8 cellular contexts compared by ENCODE assay signal in the genomic region with DNA sequence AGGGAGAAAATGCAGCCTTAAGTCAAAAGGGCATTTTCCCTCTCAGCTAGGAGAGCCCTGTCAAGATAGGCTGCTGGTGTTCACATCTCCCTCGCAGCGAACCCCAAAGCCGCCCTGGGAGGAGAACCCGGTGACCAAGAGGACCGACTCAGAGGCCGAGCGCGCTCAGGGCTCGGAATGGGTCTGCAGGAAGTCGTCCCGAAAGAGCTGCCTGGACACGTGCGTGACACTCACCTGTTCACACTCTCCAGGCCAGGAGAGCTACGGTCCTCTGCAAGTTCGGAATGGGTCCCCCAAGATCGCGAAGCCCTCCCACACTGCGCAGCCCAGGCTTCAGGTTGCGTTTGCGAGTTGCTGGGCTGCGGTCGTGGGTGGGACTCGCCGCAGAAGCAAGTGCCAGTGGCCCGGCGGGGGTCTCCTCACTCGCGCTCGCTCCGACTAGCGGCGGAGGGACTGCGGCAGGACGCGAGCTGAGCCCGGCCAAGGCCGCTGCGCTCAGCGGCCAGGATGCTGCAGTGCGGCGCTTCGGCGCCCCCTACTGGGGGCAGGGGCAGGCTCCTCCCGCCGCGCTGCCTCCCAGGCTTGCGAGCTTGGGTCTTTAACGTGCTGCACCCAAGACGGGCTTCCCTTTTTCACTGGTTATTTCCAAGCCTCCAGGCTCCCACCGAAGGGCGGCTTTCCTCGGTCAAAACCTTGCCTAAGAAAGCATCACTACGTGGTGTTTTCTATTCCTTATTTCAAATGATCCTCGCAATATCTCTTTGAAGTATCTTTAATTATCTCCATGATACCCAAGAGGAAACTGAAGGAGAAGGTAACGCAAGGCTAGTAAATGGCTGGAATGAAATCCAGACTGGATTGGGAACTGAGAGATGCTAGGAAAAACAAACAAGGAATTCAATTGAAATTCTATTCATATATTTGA. TPM values are rescaled to one million over a fixed set of nuclear protein-coding genes. Genes with fewer than 3 reads are reported as not detected.
DNase-seq lines count a peak whose midpoint lies in the region; ATAC-seq and TF ChIP-seq lines count a peak whose summit lies in the region.

A gene with protein sequence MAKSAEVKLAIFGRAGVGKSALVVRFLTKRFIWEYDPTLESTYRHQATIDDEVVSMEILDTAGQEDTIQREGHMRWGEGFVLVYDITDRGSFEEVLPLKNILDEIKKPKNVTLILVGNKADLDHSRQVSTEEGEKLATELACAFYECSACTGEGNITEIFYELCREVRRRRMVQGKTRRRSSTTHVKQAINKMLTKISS (minus strand): TSS at position 457 of the 925 bp plus-strand sequence. CDS start 3,928 bp downstream, outside the sequence.

- POLR2A ChIA-PET in HEK293T (lab: Yijun Ruan, JAX): interaction anchor here (0.6 to 1.4 kb wide), 6 partner anchors 8 to 344 kb away, joined by 3 to 10 read pairs (median 4); no protein-coding TSS in a partner anchor
- POLR2A ChIA-PET in activated B cell treated with CpG ODN at 0.5 μM for 24 hours (lab: Charles Lee): interaction anchor here (1.1 to 1.5 kb wide), 2 partner anchors 374 to 375 kb away, joined by 3 to 4 read pairs; no protein-coding TSS in a partner anchor

- peaks cover 7% of the 10 kb centered on the region for H3K4me1 Mint-ChIP-seq in activated B cell treated with CpG ODN at 0.5 μM for 24 hours

- peak within 1 kb of the TSS; percentile 68 for H3K4me3 Mint-ChIP-seq in activated B cell treated with CpG ODN at 0.5 μM for 24 hours

- CTCF ChIA-PET in HEK293T (lab: Yijun Ruan, JAX) (interaction anchor here (0.7 to 3.6 kb wide), 28 partner anchors 8 to 368 kb away, joined by 3 to 43 read pairs (median 5); no protein-coding TSS in a partner anchor), activated B cell treated with CpG ODN at 0.5 μM for 24 hours (lab: Charles Lee) (interaction anchor here (0.6 to 3.9 kb wide), 14 partner anchors 8 to 983 kb away, joined by 3 to 16 read pairs (median 4); no protein-coding TSS in a partner anchor)

- peak; percentile 99 for ATAC-seq in activated B cell treated with CpG ODN at 0.5 μM for 24 hours (ENCODE audit: low read depth)

- H3K4me3 ChIP-seq in NB4 (ENCODE audit: low read depth, low read length) (no peak within 1 kb of the TSS), cardiac fibroblast (replicated peaks in 1 of 2; ENCODE audit: low read depth in 2 of 2, low read length in 2 of 2) (peak within 1 kb of the TSS; percentile 49 to 61)

- H3K36me3 Mint-ChIP-seq in activated B cell treated with CpG ODN at 0.5 μM for 24 hours (ENCODE audit: low read depth): no peaks in the 10 kb centered on the region

- DNase-seq in HEK293T (ENCODE audit: extremely low spot score) (peak; percentile 89), NB4 (ENCODE audit: low read depth) (peak; percentile 81), activated B cell treated with CpG ODN at 0.5 μM for 24 hours (peak; percentile 72), cardiac fibroblast (ENCODE audit: low read depth in 2 of 2) (peak; percentile 75 to 84), iris pigment epithelial cell (ENCODE audit: low read depth) (peak; percentile 77)
- peak; percentile 42 to 68 for DNase-seq in stimulated activated CD4-positive, alpha-beta T cell treated with anti-CD3 and anti-CD28 coated beads, Interleukin-12 subunit alpha, Interleukin-12 subunit beta, amount 100 ng/mL, for 24 hours (ENCODE audit: low read depth in 2 of 2)
- no peak for DNase-seq in NK-92 treated with Interleukin-12 subunit alpha and Interleukin-12 subunit beta, amount 100 ng/mL, for 24 hours (lab: John Stamatoyannopoulos, UW)

- H3K27me3 Mint-ChIP-seq in activated B cell treated with CpG ODN at 0.5 μM for 24 hours: peaks cover 33% of the 10 kb centered on the region

- TF ChIP-seq POLR2A in NB4 (IDR thresholded peaks at IDR 0.05; ENCODE audit: extremely low read depth, insufficient read length): no peak

- intact Hi-C loops in activated B cell treated with CpG ODN at 0.5 μM for 24 hours (cut with micrococcal nuclease): loop anchor here (1.0 to 5.0 kb wide), 6 partner anchors 70 to 594 kb away; no protein-coding TSS in a partner anchor

- no peaks in the 10 kb centered on the region for H3K9me3 Mint-ChIP-seq in activated B cell treated with CpG ODN at 0.5 μM for 24 hours

- H3K27ac Mint-ChIP-seq in activated B cell treated with CpG ODN at 0.5 μM for 24 hours: no peak within 1 kb of the TSS

- TF ChIP-seq CTCF in GM12872 (IDR thresholded peaks at IDR 0.05; ENCODE audit: insufficient read depth, low read depth, low read length) (peak; percentile 99), NB4 (IDR thresholded peaks at IDR 0.05; ENCODE audit: low read depth, low read length) (peak; percentile 91), activated B cell treated with CpG ODN at 0.5 μM for 24 hours (IDR thresholded peaks at IDR 0.05) (peak; percentile 69), cardiac fibroblast (IDR thresholded peaks at IDR 0.05; ENCODE audit: low read depth, low read length) (peak; percentile 75)

TF ChIP-seq in HEK293T, 16 proteins besides CTCF, POLR2A, EP300 and RAD21:
- TF ChIP-seq ZNF384 (IDR thresholded peaks at IDR 0.05): no peak
- TF ChIP-seq L3MBTL2 (conservative IDR thresholded peaks at IDR 0.05): peak; percentile 90
- no peak for TF ChIP-seq ARNT (IDR thresholded peaks at IDR 0.05)
TF ChIP-seq in HEK293T: peak in this region for 1.

RNA-seq across cellular contexts. Expression of the gene that starts here (rescaled TPM):
- total RNA-seq in activated B cell treated with CpG ODN at 0.5 μM for 24 hours: not detected in 2 replicates

Comparison
In these comparisons a context has a peak if more than half of its experiments do, and no peak if none do; other contexts are left out.
1. Peak in DNase-seq and ATAC-seq in activated B cell treated with CpG ODN at 0.5 μM for 24 hours; RNA of the gene not detected or under 1 TPM.